ENCODE assay signal across 27 cellular contexts in genomic region chr22:33227791-33228190, GRCh38.
DNase-seq lines count a peak whose midpoint lies in the region; ATAC-seq, FAIRE-seq and TF ChIP-seq lines count a peak whose summit lies in the region.
"Had no signal": no experiment of that assay in that cellular context is flagged by ENCODE, and none has a peak within 500 bp of the region (broad histone marks: within the 10 kb centered on the region; RNA-seq: fewer than 3 reads in every experiment).

No MANE protein-coding gene starts in this region.

- intact Hi-C loops in CD4-positive, alpha-beta memory T cell (cut with micrococcal nuclease), result no loop called here

- H4K20me1 ChIP-seq in astrocyte (ENCODE audit: insufficient read depth, low read length), result no peaks in the 10 kb centered on the region
- H4K20me1 ChIP-seq: BLaER1 treated with 17β-estradiol and CSF1 and Interleukin-3, amounts not matched to agents 10 nM and 100 nM had no signal

- TF ChIP-seq CTCF in astrocyte (IDR thresholded peaks at IDR 0.05; ENCODE audit: insufficient read depth, low read depth, low read length) (no peak), foreskin keratinocyte (conservative IDR thresholded peaks at IDR 0.05) (no peak)

- no peaks in the 10 kb centered on the region for H3K27me3 ChIP-seq in adipocyte (replicated peaks; ENCODE audit: control insufficient read depth, insufficient read depth, low read length)
- H3K27me3 ChIP-seq in astrocyte (ENCODE audit: insufficient read depth, low read length), result no peaks in the 10 kb centered on the region
- H3K27me3 ChIP-seq in foreskin keratinocyte, result no peaks in the 10 kb centered on the region
- H3K27me3 ChIP-seq in CD4-positive, alpha-beta memory T cell (ENCODE audit: insufficient read depth, low read length), result no peaks in the 10 kb centered on the region
- H3K27me3 ChIP-seq: BLaER1 treated with 17β-estradiol and CSF1 and Interleukin-3, amounts not matched to agents 10 nM and 100 nM had no signal

- no peak overlapping the region for H3K4me3 ChIP-seq in adipocyte (ENCODE audit: low read length)
- H3K4me3 ChIP-seq in astrocyte (ENCODE audit: insufficient read depth, low read depth, low read length), result no peak overlapping the region
- no peak overlapping the region for H3K4me3 ChIP-seq in CD4-positive, alpha-beta memory T cell (ENCODE audit: low read length in 2 of 2)
- H3K4me3 ChIP-seq: A549; BLaER1 treated with 17β-estradiol and CSF1 and Interleukin-3, amounts not matched to agents 10 nM and 100 nM; GM12878 had no signal

- H3K4me2 ChIP-seq in astrocyte (ENCODE audit: low read length), result no peak overlapping the region
- H3K4me2 ChIP-seq: A549; BLaER1 treated with 17β-estradiol and CSF1 and Interleukin-3, amounts not matched to agents 10 nM and 100 nM had no signal

- POLR2A ChIA-PET in CD4-positive, alpha-beta memory T cell (lab: Charles Lee; ENCODE audit: partially characterized antibody), result no interaction called here

- H3K36me3 ChIP-seq in adipocyte (ENCODE audit: control insufficient read depth, insufficient read depth, low read length, severe bottlenecking), result no peaks in the 10 kb centered on the region
- H3K36me3 ChIP-seq in astrocyte (ENCODE audit: insufficient read depth, low read length), result no peaks in the 10 kb centered on the region
- H3K36me3 ChIP-seq in CD4-positive, alpha-beta memory T cell (ENCODE audit: insufficient read depth, low read length), result no peaks in the 10 kb centered on the region
- H3K36me3 ChIP-seq: BLaER1 treated with 17β-estradiol and CSF1 and Interleukin-3, amounts not matched to agents 10 nM and 100 nM had no signal

- peak; percentile 29 for DNase-seq in adipocyte (ENCODE audit: low read depth)
- DNase-seq in astrocyte (ENCODE audit: low read depth), result peak; percentile 4
- peak; percentile 16 for DNase-seq in dedifferentiated amniotic fluid mesenchymal stem cell (ENCODE audit: extremely low spot score)
- DNase-seq in foreskin keratinocyte, result peak; percentile 66 to 68
- no peak for DNase-seq in CD4-positive, alpha-beta memory T cell
- DNase-seq: AML-193; CD4-positive, alpha-beta T cell; CD8-positive, alpha-beta memory T cell; COR-L47; DMS 273 treated with DMSO at 0.1 percent for 48 hours; DMS153; DMS53; DMS79; DND-41; EL; GDM1 had no signal

- H3K9me3 ChIP-seq in adipocyte (ENCODE audit: control insufficient read depth, low read length), result peaks cover 53% of the 10 kb centered on the region
- H3K9me3 ChIP-seq in astrocyte (ENCODE audit: insufficient read depth, low read depth, low read length), result peaks cover 3% of the 10 kb centered on the region
- H3K9me3 ChIP-seq in CD4-positive, alpha-beta memory T cell (ENCODE audit: control insufficient read depth in 1 of 2, low read length in 2 of 2), result peaks cover 0 to 10% of the 10 kb centered on the region in 2 donors

- H3K9ac ChIP-seq in adipocyte (ENCODE audit: low read length), result no peak overlapping the region
- no peak overlapping the region for H3K9ac ChIP-seq in astrocyte (ENCODE audit: low read length)
- H3K9ac ChIP-seq: BLaER1 treated with 17β-estradiol and CSF1 and Interleukin-3, amounts not matched to agents 10 nM and 100 nM had no signal

- H3K27me3 Mint-ChIP-seq in astrocyte (ENCODE audit: low read depth, unreplicated experiment), result no peaks in the 10 kb centered on the region
- H3K27me3 Mint-ChIP-seq in CD4-positive, alpha-beta memory T cell, result no peaks in the 10 kb centered on the region
- H3K27me3 Mint-ChIP-seq: B cell had no signal

- ATAC-seq in foreskin keratinocyte (no peak), HG03571 (IDR thresholded peaks at IDR 0.05; ENCODE audit: unreplicated experiment) (no peak), GM18873 (IDR thresholded peaks at IDR 0.05; ENCODE audit: low FRiP score, unreplicated experiment) (no peak)
- ATAC-seq: A549, GM12878 had no signal

- no peak overlapping the region for H2AFZ ChIP-seq in astrocyte (ENCODE audit: low read depth, low read length)

- H3K27ac ChIP-seq in astrocyte (ENCODE audit: low read depth, low read length) (no peak overlapping the region), foreskin keratinocyte (no peak overlapping the region)
- H3K27ac ChIP-seq in CD4-positive, alpha-beta memory T cell (ENCODE audit: low read depth, low read length), result no peak overlapping the region
- H3K27ac ChIP-seq: 22Rv1; A549; BLaER1 treated with 17β-estradiol and CSF1 and Interleukin-3, amounts not matched to agents 10 nM and 100 nM; C4-2B had no signal

- CTCF ChIA-PET in CD4-positive, alpha-beta memory T cell (lab: Charles Lee; ENCODE audit: partially characterized antibody), result interaction anchor here (0.6 kb wide), 1 partner anchor 32 kb away, joined by 3 read pairs; no protein-coding TSS in a partner anchor

- H3K4me1 ChIP-seq in adipocyte (ENCODE audit: control insufficient read depth, insufficient read depth, low read length) (no peaks in the 10 kb centered on the region), astrocyte (ENCODE audit: insufficient read depth, low read length) (no peaks in the 10 kb centered on the region), foreskin keratinocyte (no peaks in the 10 kb centered on the region)
- H3K4me1 ChIP-seq in CD4-positive, alpha-beta memory T cell (ENCODE audit: insufficient read depth, low read length), result no peaks in the 10 kb centered on the region
- H3K4me1 ChIP-seq: A549; BLaER1 treated with 17β-estradiol and CSF1 and Interleukin-3, amounts not matched to agents 10 nM and 100 nM had no signal

- H3K79me2 ChIP-seq in astrocyte (ENCODE audit: insufficient read depth, low read length), result no peaks in the 10 kb centered on the region

- no peak overlapping the region for H3K27ac Mint-ChIP-seq in astrocyte (ENCODE audit: unreplicated experiment)
- no peak overlapping the region for H3K27ac Mint-ChIP-seq in CD4-positive, alpha-beta memory T cell
- H3K27ac Mint-ChIP-seq: B cell; CD4-positive, alpha-beta T cell; CD8-positive, alpha-beta memory T cell had no signal

- no peak overlapping the region for H3K4me3 Mint-ChIP-seq in astrocyte (ENCODE audit: unreplicated experiment)
- H3K4me3 Mint-ChIP-seq in CD4-positive, alpha-beta memory T cell, result no peak overlapping the region
- H3K4me3 Mint-ChIP-seq: B cell; CD4-positive, alpha-beta T cell; CD8-positive, alpha-beta memory T cell had no signal

- H3K9me3 Mint-ChIP-seq in astrocyte (ENCODE audit: unreplicated experiment), result peaks cover 21% of the 10 kb centered on the region
- peaks cover 6 to 45% (median 32%) of the 10 kb centered on the region in 8 donors for H3K9me3 Mint-ChIP-seq in CD4-positive, alpha-beta memory T cell

- no peaks in the 10 kb centered on the region for H3K36me3 Mint-ChIP-seq in astrocyte (ENCODE audit: low read depth, unreplicated experiment)
- peaks cover 0 to 1% of the 10 kb centered on the region in 2 donors for H3K36me3 Mint-ChIP-seq in CD4-positive, alpha-beta memory T cell
- H3K36me3 Mint-ChIP-seq: CD8-positive, alpha-beta memory T cell had no signal

- FAIRE-seq in astrocyte (lab: Jason Lieb, UNC), result no peak
- FAIRE-seq: A549, GM12878, GM12892, GM18507, GM19239 had no signal

- H3K4me1 Mint-ChIP-seq in astrocyte (ENCODE audit: low read depth, unreplicated experiment), result no peaks in the 10 kb centered on the region
- no peaks in the 10 kb centered on the region for H3K4me1 Mint-ChIP-seq in CD4-positive, alpha-beta memory T cell
- H3K4me1 Mint-ChIP-seq: B cell; CD8-positive, alpha-beta memory T cell had no signal

Comparison
In these comparisons a context has a peak if more than half of its experiments do, and no peak if none do; other contexts are left out.
1. DNase-seq: peak in adipocyte (single experiment), astrocyte (single experiment), dedifferentiated amniotic fluid mesenchymal stem cell (single experiment) and foreskin keratinocyte (2 of 2); none in CD4-positive, alpha-beta memory T cell (0 of 5).